In the genomic region with DNA sequence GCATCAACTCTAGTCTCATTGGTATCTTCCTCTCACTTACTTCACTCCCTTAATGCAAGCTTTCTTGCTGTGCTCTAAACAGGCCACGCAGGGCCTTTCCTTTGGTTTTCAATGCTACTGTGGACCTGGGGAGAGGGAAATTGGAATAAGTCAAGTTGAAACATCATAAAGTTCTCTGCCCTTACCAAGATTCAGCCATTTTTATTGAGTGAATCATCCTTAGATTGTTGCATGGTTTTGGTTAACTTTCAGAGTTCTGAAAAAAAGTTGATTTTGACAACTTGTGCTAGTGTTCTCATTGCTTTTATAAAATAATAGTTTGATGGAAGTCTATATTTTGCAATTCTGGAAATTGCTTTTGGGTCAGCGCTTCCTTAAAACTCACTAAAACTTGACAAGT, we compare ENCODE assay signal across 16 cellular contexts.
DNase-seq lines count a peak whose midpoint lies in the region; ATAC-seq and TF ChIP-seq lines count a peak whose summit lies in the region.
"Had no signal": no experiment of that assay in that cellular context is flagged by ENCODE, and none has a peak within 500 bp of the region (broad histone marks: within the 10 kb centered on the region; RNA-seq: fewer than 3 reads in every experiment).

No MANE protein-coding gene starts in this region.

- peak overlapping the region in 1 of 3 experiments; percentile 50; a peak in 1 of 7 replicates for H3K27ac Mint-ChIP-seq in H9

- no peak for TF ChIP-seq CTCF in H9 (conservative IDR thresholded peaks at IDR 0.05)
- no peak for TF ChIP-seq CTCF in fibroblast of mammary gland (conservative IDR thresholded peaks at IDR 0.05; ENCODE audit: control insufficient read depth, insufficient read depth, low read depth, low read length)

- H3K4ac ChIP-seq in H9 (ENCODE audit: low read depth, low read length): no peak overlapping the region

- H3K4me2 ChIP-seq in H9 (ENCODE audit: insufficient read depth, insufficient read length, low read length) (no peak overlapping the region), skeletal muscle satellite cell (ENCODE audit: low read length) (peak overlapping the region; percentile 3)

- no peaks in the 10 kb centered on the region; the same call in 1 of the 2 replicates for H3K4me1 ChIP-seq in H9 (ENCODE audit: insufficient read depth, low read length)
- H3K4me1 ChIP-seq in skeletal muscle satellite cell (ENCODE audit: control insufficient read depth, insufficient read depth, low read length): peaks cover 40% of the 10 kb centered on the region

- no peak overlapping the region for H3T11ph ChIP-seq in H9 (ENCODE audit: low read length)

- H3K9ac ChIP-seq in H9 (ENCODE audit: extremely low read depth, insufficient read length, low read length) (no peak overlapping the region), skeletal muscle satellite cell (ENCODE audit: low read depth, low read length) (no peak overlapping the region)

- H3K79me1 ChIP-seq in H9 (ENCODE audit: insufficient read depth, low read depth, low read length, poor library complexity, severe bottlenecking): no peaks in the 10 kb centered on the region

- no peak overlapping the region for H3K27ac ChIP-seq in H9 (ENCODE audit: insufficient read length, low read depth, low read length)
- H3K27ac ChIP-seq: SJCRH30 had no signal

- peaks cover 15 to 18% of the 10 kb centered on the region in 2 experiments for H3K4me1 Mint-ChIP-seq in H9

- DNase-seq in H9 (no peak), fibroblast of mammary gland (ENCODE audit: low read depth) (peak; percentile 49), NCI-H748 treated with DMSO at 0.1 percent for 48 hours (lab: John Stamatoyannopoulos, UW) (no peak), NCI-H1092 treated with DMSO at 0.1 percent for 48 hours (lab: John Stamatoyannopoulos, UW) (no peak)
- DNase-seq in stimulated activated CD4-positive, alpha-beta T cell treated with anti-CD3 and anti-CD28 coated beads, Interleukin-4, amount 100 ng/mL, for 4 hours: no peak
- DNase-seq: ACHN, COR-L47, MG63, NCI-H1105 treated with DMSO at 0.1 percent for 48 hours, NCI-H1694 treated with DMSO at 0.1 percent for 48 hours, NCI-H526 treated with DMSO at 0.1 percent for 48 hours, OCI-M1, RPMI8226, SJCRH30 had no signal

- peak; percentile 62 for ATAC-seq in SK-N-SH treated with all-trans-retinoic acid at 6 μM for 48 hours

- no peak overlapping the region for H2BK12ac ChIP-seq in H9 (ENCODE audit: insufficient read length, low read depth, low read length)

- no peak overlapping the region for H4K91ac ChIP-seq in H9 (ENCODE audit: insufficient read length, low read depth, low read length)

- H3K79me2 ChIP-seq in H9 (ENCODE audit: insufficient read depth, low read length): no peaks in the 10 kb centered on the region

- H2AFZ ChIP-seq in H9 (ENCODE audit: low read length): peak overlapping the region; percentile 23

- H3K56ac ChIP-seq in H9 (ENCODE audit: insufficient read length, low read depth, low read length): no peak overlapping the region

- no peaks in the 10 kb centered on the region for H4K20me1 ChIP-seq in H9 (ENCODE audit: control insufficient read depth, insufficient read depth, insufficient read length)

- H2BK120ac ChIP-seq in H9 (ENCODE audit: low read depth, low read length, poor library complexity, severe bottlenecking): no peak overlapping the region

- no peak overlapping the region for H3K14ac ChIP-seq in H9 (ENCODE audit: insufficient read depth, low read length)

- no peaks in the 10 kb centered on the region for H3K27me3 ChIP-seq in H9 (ENCODE audit: insufficient read depth, low read length)
- no peaks in the 10 kb centered on the region for H3K27me3 ChIP-seq in skeletal muscle satellite cell (ENCODE audit: control insufficient read depth, insufficient read depth, low read length)
- H3K27me3 ChIP-seq: MG63, SJCRH30 had no signal

- no peaks in the 10 kb centered on the region for H3K27me3 Mint-ChIP-seq in H9 (ENCODE audit: low read depth)

- H3K23ac ChIP-seq in H9 (ENCODE audit: insufficient read length, low read depth, low read length): no peak overlapping the region

- no peaks in the 10 kb centered on the region for H3K9me3 ChIP-seq in H9 (ENCODE audit: control insufficient read depth, low read depth, low read length)
- H3K9me3 ChIP-seq in skeletal muscle satellite cell (replicated peaks; ENCODE audit: low read length): no peaks in the 10 kb centered on the region
- H3K9me3 ChIP-seq: MG63, SJCRH30 had no signal

- H3K4me3 ChIP-seq in fibroblast of mammary gland (ENCODE audit: control insufficient read depth, low read depth, low read length): no peak overlapping the region
- H3K4me3 ChIP-seq in skeletal muscle satellite cell (ENCODE audit: low read length): no peak overlapping the region
- H3K4me3 ChIP-seq: MG63, SJCRH30 had no signal

- H3K36me3 ChIP-seq in skeletal muscle satellite cell (ENCODE audit: insufficient read depth, low read length): no peaks in the 10 kb centered on the region
- H3K36me3 ChIP-seq: MG63, SJCRH30 had no signal

- H2AK5ac ChIP-seq in H9 (ENCODE audit: insufficient read length, low read length): no peak overlapping the region

- no peak overlapping the region for H3K4me3 Mint-ChIP-seq in H9

- H2BK5ac ChIP-seq in H9 (ENCODE audit: insufficient read length, low read length): no peak overlapping the region

- no peaks in the 10 kb centered on the region for H3K36me3 Mint-ChIP-seq in H9 (ENCODE audit: insufficient read depth in 1 of 3, low read depth in 3 of 3)

- H4K5ac ChIP-seq in H9 (ENCODE audit: insufficient read length, low read depth, low read length): no peak overlapping the region

- H2BK20ac ChIP-seq in H9 (ENCODE audit: low read depth, low read length, poor library complexity, severe bottlenecking): no peak overlapping the region

- no peaks in the 10 kb centered on the region for H3K23me2 ChIP-seq in H9 (ENCODE audit: insufficient read length, low read depth, low read length, poor library complexity, severe bottlenecking)

- H2BK15ac ChIP-seq in H9 (ENCODE audit: low read depth, low read length): no peak overlapping the region

- WGBS in H9 (ENCODE audit: extremely low coverage, insufficient read length, low lambda C conversion rate): no CpG with 5 or more reads among the region's 2 CpGs

- H3K9me3 Mint-ChIP-seq in H9: no peaks in the 10 kb centered on the region

- H4K8ac ChIP-seq in H9 (replicated peaks; ENCODE audit: insufficient read length, low read depth, low read length): no peak overlapping the region

- no peak overlapping the region for H3K18ac ChIP-seq in H9 (ENCODE audit: insufficient read length, low read depth, low read length)

TF ChIP-seq in SK-N-SH treated with all-trans-retinoic acid at 6 μM for 48 hours, 23 proteins besides CTCF, POLR2A, EP300 and RAD21 (continues in another document):
- TF ChIP-seq ISL1 (CRISPR knock-in tag; IDR thresholded peaks at IDR 0.05) (no peak), ESRRG (CRISPR knock-in tag; IDR thresholded peaks at IDR 0.05) (no peak), ZNF565 (CRISPR knock-in tag; conservative IDR thresholded peaks at IDR 0.05; ENCODE audit: low read depth) (no peak), RARB (CRISPR knock-in tag; IDR thresholded peaks at IDR 0.05) (no peak), ZNF8 (CRISPR knock-in tag; IDR thresholded peaks at IDR 0.05) (no peak), BACH2 (CRISPR knock-in tag; IDR thresholded peaks at IDR 0.05; ENCODE audit: borderline replicate concordance) (no peak), GLIS3 (CRISPR knock-in tag; IDR thresholded peaks at IDR 0.05) (no peak)
- TF ChIP-seq, protein P1, sequence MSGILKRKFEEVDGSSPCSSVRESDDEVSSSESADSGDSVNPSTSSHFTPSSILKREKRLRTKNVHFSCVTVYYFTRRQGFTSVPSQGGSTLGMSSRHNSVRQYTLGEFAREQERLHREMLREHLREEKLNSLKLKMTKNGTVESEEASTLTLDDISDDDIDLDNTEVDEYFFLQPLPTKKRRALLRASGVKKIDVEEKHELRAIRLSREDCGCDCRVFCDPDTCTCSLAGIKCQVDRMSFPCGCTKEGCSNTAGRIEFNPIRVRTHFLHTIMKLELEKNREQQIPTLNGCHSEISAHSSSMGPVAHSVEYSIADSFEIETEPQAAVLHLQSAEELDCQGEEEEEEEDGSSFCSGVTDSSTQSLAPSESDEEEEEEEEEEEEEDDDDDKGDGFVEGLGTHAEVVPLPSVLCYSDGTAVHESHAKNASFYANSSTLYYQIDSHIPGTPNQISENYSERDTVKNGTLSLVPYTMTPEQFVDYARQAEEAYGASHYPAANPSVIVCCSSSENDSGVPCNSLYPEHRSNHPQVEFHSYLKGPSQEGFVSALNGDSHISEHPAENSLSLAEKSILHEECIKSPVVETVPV (CRISPR knock-in tag; IDR thresholded peaks at IDR 0.05): no peak
- TF ChIP-seq, protein P2, sequence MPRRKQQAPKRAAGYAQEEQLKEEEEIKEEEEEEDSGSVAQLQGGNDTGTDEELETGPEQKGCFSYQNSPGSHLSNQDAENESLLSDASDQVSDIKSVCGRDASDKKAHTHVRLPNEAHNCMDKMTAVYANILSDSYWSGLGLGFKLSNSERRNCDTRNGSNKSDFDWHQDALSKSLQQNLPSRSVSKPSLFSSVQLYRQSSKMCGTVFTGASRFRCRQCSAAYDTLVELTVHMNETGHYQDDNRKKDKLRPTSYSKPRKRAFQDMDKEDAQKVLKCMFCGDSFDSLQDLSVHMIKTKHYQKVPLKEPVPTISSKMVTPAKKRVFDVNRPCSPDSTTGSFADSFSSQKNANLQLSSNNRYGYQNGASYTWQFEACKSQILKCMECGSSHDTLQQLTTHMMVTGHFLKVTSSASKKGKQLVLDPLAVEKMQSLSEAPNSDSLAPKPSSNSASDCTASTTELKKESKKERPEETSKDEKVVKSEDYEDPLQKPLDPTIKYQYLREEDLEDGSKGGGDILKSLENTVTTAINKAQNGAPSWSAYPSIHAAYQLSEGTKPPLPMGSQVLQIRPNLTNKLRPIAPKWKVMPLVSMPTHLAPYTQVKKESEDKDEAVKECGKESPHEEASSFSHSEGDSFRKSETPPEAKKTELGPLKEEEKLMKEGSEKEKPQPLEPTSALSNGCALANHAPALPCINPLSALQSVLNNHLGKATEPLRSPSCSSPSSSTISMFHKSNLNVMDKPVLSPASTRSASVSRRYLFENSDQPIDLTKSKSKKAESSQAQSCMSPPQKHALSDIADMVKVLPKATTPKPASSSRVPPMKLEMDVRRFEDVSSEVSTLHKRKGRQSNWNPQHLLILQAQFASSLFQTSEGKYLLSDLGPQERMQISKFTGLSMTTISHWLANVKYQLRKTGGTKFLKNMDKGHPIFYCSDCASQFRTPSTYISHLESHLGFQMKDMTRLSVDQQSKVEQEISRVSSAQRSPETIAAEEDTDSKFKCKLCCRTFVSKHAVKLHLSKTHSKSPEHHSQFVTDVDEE (CRISPR knock-in tag; IDR thresholded peaks at IDR 0.05): no peak
